9 cellular contexts compared by ENCODE assay signal in genomic region chr16:23182206-23182674, GRCh38. TPM values are rescaled to one million over a fixed set of nuclear protein-coding genes. Genes with fewer than 3 reads are reported as not detected.
DNase-seq lines count a peak whose midpoint lies in the region; ATAC-seq and TF ChIP-seq lines count a peak whose summit lies in the region.
"Had no signal": no experiment of that assay in that cellular context is flagged by ENCODE, and none has a peak within 500 bp of the region (broad histone marks: within the 10 kb centered on the region; RNA-seq: fewer than 3 reads in every experiment).

No MANE protein-coding gene starts in this region.

- peak; percentile 91 for TF ChIP-seq CTCF in type B pancreatic cell (conservative IDR thresholded peaks at IDR 0.05)

- H3K4me1 Mint-ChIP-seq in type B pancreatic cell (ENCODE audit: unreplicated experiment): no peaks in the 10 kb centered on the region

- H3K36me3 Mint-ChIP-seq in type B pancreatic cell: no peaks in the 10 kb centered on the region

- intact Hi-C loops in Right ventricle myocardium inferior (cut with DNase I) (loop anchor here (1.0 kb wide), 1 partner anchor 252 kb away; no protein-coding TSS in a partner anchor), posterior vena cava (cut with DNase I) (loop anchor here (5.0 kb wide), 1 partner anchor 250 kb away; no protein-coding TSS in a partner anchor)

- DNase-seq in DMS53 (lab: John Stamatoyannopoulos, UW) (peak; percentile 92), LoVo (ENCODE audit: low spot score) (peak; percentile 89), SK-N-DZ (ENCODE audit: low spot score) (peak; percentile 46), Right ventricle myocardium inferior (ENCODE audit: missing footprints) (peak; percentile 86), posterior vena cava (ENCODE audit: low spot score) (peak; percentile 88), type B pancreatic cell (ENCODE audit: extremely low spot score, unreplicated experiment) (peak; percentile 88)
- peak; percentile 69 for DNase-seq in activated naive CD4-positive, alpha-beta T cell treated with anti-CD3 and anti-CD28 coated beads, Interleukin-2, amount 50 U/mL, for 16 hours

- H3K4me3 Mint-ChIP-seq in type B pancreatic cell: peak overlapping the region; percentile 69
- H3K4me3 Mint-ChIP-seq: dendritic cell treated with granulocyte-macrophage colony-stimulating factor and Interleukin-4, amounts not matched to agents 40 ng/mL and 50 ng/mL, for 4 days had no signal

- no peak overlapping the region for H3K27ac Mint-ChIP-seq in type B pancreatic cell
- H3K27ac Mint-ChIP-seq: dendritic cell treated with granulocyte-macrophage colony-stimulating factor and Interleukin-4, amounts not matched to agents 40 ng/mL and 50 ng/mL, for 4 days had no signal

- no peaks in the 10 kb centered on the region for H3K9me3 Mint-ChIP-seq in type B pancreatic cell
- H3K9me3 Mint-ChIP-seq: dendritic cell treated with granulocyte-macrophage colony-stimulating factor and Interleukin-4, amounts not matched to agents 40 ng/mL and 50 ng/mL, for 4 days had no signal

- ATAC-seq in GM21786 (IDR thresholded peaks at IDR 0.05; ENCODE audit: unreplicated experiment) (peak; percentile 85), Right ventricle myocardium inferior (peak; percentile 94)

- H3K27me3 Mint-ChIP-seq in type B pancreatic cell: peaks cover 70% of the 10 kb centered on the region

RNA-seq across cellular contexts. Expression of gene SCNN1G, which starts 0.3 kb away (rescaled TPM):
- not detected in 2 replicates for polyA plus RNA-seq in SK-N-DZ (2014; cell fraction: cytosol; rRNA removed)
- not detected in 2 replicates for polyA plus RNA-seq in SK-N-DZ (2014; cell fraction: nucleus; rRNA removed)
- total RNA-seq in Right ventricle myocardium inferior (0.30 TPM), posterior vena cava (not detected), type B pancreatic cell (ENCODE audit: low replicate concordance) (1.3 and 1.4 TPM in 2 replicates)

RNA-seq across cellular contexts. Expression of gene USP31, which starts 33.0 kb away (rescaled TPM):
- 5.0 and 6.1 TPM in 2 replicates for polyA plus RNA-seq in SK-N-DZ (2014; cell fraction: cytosol; rRNA removed)
- polyA plus RNA-seq in SK-N-DZ (2014; cell fraction: nucleus; rRNA removed): 5.0 and 8.6 TPM in 2 replicates
- total RNA-seq in Right ventricle myocardium inferior (26.8 TPM), posterior vena cava (10 to 100 TPM; 13.0 to 18.9 TPM), type B pancreatic cell (ENCODE audit: low replicate concordance) (9.1 and 12.3 TPM in 2 replicates)

Comparison
In these comparisons a context has a peak if more than half of its experiments do, and no peak if none do; other contexts are left out.
1. Peak in every context shown above with its lines: DNase-seq and ATAC-seq.